Comparison of ENCODE assay signal across 9 cellular contexts in the genomic region with DNA sequence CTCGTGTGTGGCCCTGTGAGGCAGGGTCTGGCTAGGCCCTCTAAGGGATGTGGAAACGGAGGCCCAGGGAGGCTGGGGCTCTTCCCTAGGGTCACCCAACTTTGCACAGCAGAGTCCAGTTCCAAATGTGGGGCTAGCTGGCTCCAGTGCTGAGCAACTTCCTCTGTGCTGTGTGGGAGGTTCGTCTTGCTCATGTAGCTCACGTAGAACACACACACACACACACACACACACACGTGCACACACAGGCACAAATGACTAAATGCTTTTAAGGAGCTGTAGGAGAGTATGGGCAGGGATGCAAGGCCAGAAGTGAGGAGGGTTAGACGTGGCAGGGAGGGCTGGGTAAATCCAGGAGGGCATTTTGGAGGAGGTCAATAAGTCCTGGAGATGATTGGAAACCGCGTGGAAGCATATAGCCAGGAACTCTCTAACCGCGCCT.
DNase-seq lines count a peak whose midpoint lies in the region; ATAC-seq and TF ChIP-seq lines count a peak whose summit lies in the region.
"Had no signal": no experiment of that assay in that cellular context is flagged by ENCODE, and none has a peak within 500 bp of the region (broad histone marks: within the 10 kb centered on the region; RNA-seq: fewer than 3 reads in every experiment).

No MANE protein-coding gene starts in this region.

- H3K4me1 ChIP-seq in testis (peaks cover 15% of the 10 kb centered on the region), psoas muscle (no peaks in the 10 kb centered on the region)

- no peak for TF ChIP-seq CTCF in testis (IDR thresholded peaks at IDR 0.05)
- no peak for TF ChIP-seq CTCF in psoas muscle (IDR thresholded peaks at IDR 0.05)

- no peak overlapping the region for H3K27ac ChIP-seq in testis
- no peak overlapping the region for H3K27ac ChIP-seq in psoas muscle

- ATAC-seq in psoas muscle, result no peak
- no peak for ATAC-seq in HG03565 (IDR thresholded peaks at IDR 0.05; ENCODE audit: unreplicated experiment)

- H3K27me3 ChIP-seq in testis (no peaks in the 10 kb centered on the region), psoas muscle (ENCODE audit: insufficient read depth in 3 of 3, low read length in 2 of 3) (peaks cover 0 to 2% (median 0%) of the 10 kb centered on the region in 3 donors)

- TF ChIP-seq POLR2A in testis (IDR thresholded peaks at IDR 0.05), result no peak

- WGBS in testis, 2 donors, result 71 to 79% methylated on average over 9 to 10 of the region's 10 CpGs
- WGBS in psoas muscle, 3 donors, result 79 to 81% (median 79%) methylated on average over 9 to 10 of the region's 10 CpGs

- H3K9me3 ChIP-seq in testis (no peaks in the 10 kb centered on the region), psoas muscle (no peaks in the 10 kb centered on the region)

- intact Hi-C loops in cardiac septum (cut with DNase I), result no loop called here
- intact Hi-C loops in testis (cut with DNase I; ENCODE audit: low total_unique reads), result no loop called here
- intact Hi-C loops in psoas muscle (cut with DNase I), result no loop called here

- H3K36me3 ChIP-seq in testis (ENCODE audit: low read depth, missing control alignments), result no peaks in the 10 kb centered on the region
- H3K36me3 ChIP-seq in psoas muscle (ENCODE audit: insufficient read depth in 1 of 2, low read depth in 1 of 2), result no peaks in the 10 kb centered on the region

- peak; percentile 40 for DNase-seq in activated gamma-delta T cell treated with Interleukin-2 at 50 U/mL for 16 hours
- DNase-seq in activated gamma-delta T cell (lab: John Stamatoyannopoulos, UW), result no peak
- peak; percentile 44 for DNase-seq in OCI-M1 (lab: John Stamatoyannopoulos, UW)
- DNase-seq in cardiac septum (ENCODE audit: low spot score), result peak; percentile 80
- peak; percentile 26 for DNase-seq in testis
- no peak for DNase-seq in psoas muscle
- DNase-seq in DMS53 treated with DMSO at 0.1 percent for 48 hours (lab: John Stamatoyannopoulos, UW; ENCODE audit: unreplicated experiment), result no peak

- H3K4me3 ChIP-seq in testis (no peak overlapping the region), psoas muscle (no peak overlapping the region)
- H3K4me3 ChIP-seq: K562 had no signal

Comparison
In these comparisons a context has a peak if more than half of its experiments do, and no peak if none do; other contexts are left out.
1. DNase-seq: peak in activated gamma-delta T cell treated with Interleukin-2 at 50 U/mL for 16 hours (single experiment), OCI-M1 (single experiment), cardiac septum (single experiment) and testis (single experiment); none in activated gamma-delta T cell (single experiment), psoas muscle (0 of 2) and DMS53 treated with DMSO at 0.1 percent for 48 hours (single experiment).